ENCODE assay signal across 13 cellular contexts in genomic region chr17:39150104-39150634, GRCh38. TPM values are rescaled to one million over a fixed set of nuclear protein-coding genes. Genes with fewer than 3 reads are reported as not detected.
DNase-seq lines count a peak whose midpoint lies in the region; TF ChIP-seq lines count a peak whose summit lies in the region.
"Had no signal": no experiment of that assay in that cellular context is flagged by ENCODE, and none has a peak within 500 bp of the region (broad histone marks: within the 10 kb centered on the region; RNA-seq: fewer than 3 reads in every experiment).

No MANE protein-coding gene starts in this region.

- H3K9me3 Mint-ChIP-seq in activated naive CD4-positive, alpha-beta T cell treated with anti-CD3 and anti-CD28 coated beads, Interleukin-2, amount 10 ng/mL, durations not matched to agents 7 days and 5 days: no peaks in the 10 kb centered on the region
- peaks cover 0 to 8% (median 0%) of the 10 kb centered on the region in 3 donors for H3K9me3 Mint-ChIP-seq in IgD-negative memory B cell

- H3K4me1 ChIP-seq in neuronal stem cell (ENCODE audit: control insufficient read depth in 2 of 2, insufficient read depth in 1 of 2, low read depth in 1 of 2, low read length in 2 of 2): peaks cover 8 to 12% of the 10 kb centered on the region in 2 donors

- DNase-seq in activated naive CD4-positive, alpha-beta T cell treated with anti-CD3 and anti-CD28 coated beads, Interleukin-2, amount 10 ng/mL, durations not matched to agents 7 days and 5 days: no peak
- no peak for DNase-seq in activated naive CD4-positive, alpha-beta T cell treated with anti-CD3 and anti-CD28 coated beads, Interleukin-2, amount 50 U/mL, for 16 hours
- DNase-seq in ecto neural progenitor cell (ENCODE audit: low spot score) (peak; percentile 44), neuronal stem cell (ENCODE audit: low spot score) (no peak), GM10248 (ENCODE audit: extremely low spot score) (no peak), NCI-H69 (lab: John Stamatoyannopoulos, UW) (no peak), KG1 (lab: John Stamatoyannopoulos, UW) (no peak)
- DNase-seq: NCI-H1048, SIG-M5 had no signal

- H3K36me3 ChIP-seq in neuronal stem cell (replicated peaks in 1 of 2; ENCODE audit: control insufficient read depth in 2 of 2, insufficient read depth in 2 of 2, low read length in 2 of 2): no peaks in the 10 kb centered on the region
- H3K36me3 ChIP-seq: neutrophil had no signal

- H3K14ac ChIP-seq in neuronal stem cell (ENCODE audit: low read length): no peak overlapping the region

- H3K27me3 Mint-ChIP-seq in activated naive CD4-positive, alpha-beta T cell treated with anti-CD3 and anti-CD28 coated beads, Interleukin-2, amount 10 ng/mL, durations not matched to agents 7 days and 5 days: peaks cover 64% of the 10 kb centered on the region
- peaks cover 33% of the 10 kb centered on the region for H3K27me3 Mint-ChIP-seq in IgD-negative memory B cell

- H4K91ac ChIP-seq in neuronal stem cell (ENCODE audit: low read depth, low read length, poor library complexity): no peak overlapping the region

- H2BK120ac ChIP-seq in neuronal stem cell (ENCODE audit: low read depth, low read length): no peak overlapping the region

- no peak overlapping the region for H3K4ac ChIP-seq in neuronal stem cell (ENCODE audit: low read length)

- H3K9ac ChIP-seq in neuronal stem cell (ENCODE audit: low read depth, low read length, poor library complexity): no peak overlapping the region

- no peaks in the 10 kb centered on the region for H3K9me3 ChIP-seq in neuronal stem cell (replicated peaks in 1 of 2; ENCODE audit: control insufficient read depth in 2 of 2, insufficient read depth in 1 of 2, low read depth in 1 of 2, low read length in 2 of 2)
- H3K9me3 ChIP-seq: neutrophil had no signal

- H3K27ac ChIP-seq in neuronal stem cell (replicated peaks; ENCODE audit: low read length): no peak overlapping the region
- H3K27ac ChIP-seq: neutrophil had no signal

- CTCF ChIA-PET in activated naive CD4-positive, alpha-beta T cell treated with anti-CD3 and anti-CD28 coated beads, Interleukin-2, amount 10 ng/mL, durations not matched to agents 7 days and 5 days (lab: Charles Lee): interaction anchor here (1.2 kb wide), 1 partner anchor 167 kb away, joined by 4 read pairs; no protein-coding TSS in a partner anchor
- CTCF ChIA-PET in GM10248 (lab: Yijun Ruan, JAX): interaction anchor here (1.5 to 4.6 kb wide), 4 partner anchors 10 to 169 kb away, joined by 3 to 143 read pairs (median 8); no protein-coding TSS in a partner anchor

- no peak overlapping the region for H2BK5ac ChIP-seq in neuronal stem cell (ENCODE audit: low read length)

- H3K4me1 Mint-ChIP-seq in activated naive CD4-positive, alpha-beta T cell treated with anti-CD3 and anti-CD28 coated beads, Interleukin-2, amount 10 ng/mL, durations not matched to agents 7 days and 5 days: peaks cover 40% of the 10 kb centered on the region
- peaks cover 17 to 19% (median 17%) of the 10 kb centered on the region in 3 donors for H3K4me1 Mint-ChIP-seq in IgD-negative memory B cell

- no peak for TF ChIP-seq CTCF in GM10248 (IDR thresholded peaks at IDR 0.05; ENCODE audit: control extremely low read depth, extremely low read depth, low read depth, missing control alignments)

- H2AFZ ChIP-seq in neuronal stem cell (ENCODE audit: low read length): no peak overlapping the region

- peak overlapping the region; percentile 73 for H2AK5ac ChIP-seq in neuronal stem cell (ENCODE audit: low read depth, low read length)

- H3K27me3 ChIP-seq in neuronal stem cell (ENCODE audit: control insufficient read depth in 3 of 3, insufficient read depth in 3 of 3, low read depth in 1 of 3, low read length in 3 of 3): peaks cover 11 to 31% (median 31%) of the 10 kb centered on the region in 3 experiments

- no peak overlapping the region for H2BK15ac ChIP-seq in neuronal stem cell (ENCODE audit: low read length)

- no CpG with 5 or more reads among the region's 5 CpGs for WGBS in neuronal stem cell (ENCODE audit: extremely low coverage in 2 of 2, insufficient read length in 2 of 2, insufficient replicate concordance in 1 of 2), 2 donors

- peaks cover 9% of the 10 kb centered on the region for H3K36me3 Mint-ChIP-seq in activated naive CD4-positive, alpha-beta T cell treated with anti-CD3 and anti-CD28 coated beads, Interleukin-2, amount 10 ng/mL, durations not matched to agents 7 days and 5 days
- peaks cover 3% of the 10 kb centered on the region for H3K36me3 Mint-ChIP-seq in IgD-negative memory B cell

- no peak overlapping the region for H3K4me2 ChIP-seq in neuronal stem cell (ENCODE audit: insufficient read depth, low read length, poor library complexity, severe bottlenecking)

- H3K18ac ChIP-seq in neuronal stem cell (ENCODE audit: low read length): peak overlapping the region; percentile 48

- no peak overlapping the region for H3K27ac Mint-ChIP-seq in activated naive CD4-positive, alpha-beta T cell treated with anti-CD3 and anti-CD28 coated beads, Interleukin-2, amount 10 ng/mL, durations not matched to agents 7 days and 5 days
- H3K27ac Mint-ChIP-seq in IgD-negative memory B cell: peak overlapping the region in 2 of 3 donors; percentile 6 to 74

- H3K4me3 Mint-ChIP-seq in activated naive CD4-positive, alpha-beta T cell treated with anti-CD3 and anti-CD28 coated beads, Interleukin-2, amount 10 ng/mL, durations not matched to agents 7 days and 5 days: peak overlapping the region; percentile 71
- peak overlapping the region in 2 of 4 donors; percentile 17 to 32 for H3K4me3 Mint-ChIP-seq in IgD-negative memory B cell

- peak overlapping the region in 1 of 2 donors; percentile 16 for H3K4me3 ChIP-seq in neuronal stem cell (ENCODE audit: low read length in 2 of 2)

- peak overlapping the region; percentile 49 for H3K23ac ChIP-seq in neuronal stem cell (ENCODE audit: low read depth, low read length, poor library complexity)

- H4K8ac ChIP-seq in neuronal stem cell (ENCODE audit: low read depth, low read length): no peak overlapping the region

- H2BK12ac ChIP-seq in neuronal stem cell (ENCODE audit: low read length): no peak overlapping the region

- H3K79me1 ChIP-seq in neuronal stem cell (ENCODE audit: low read depth, low read length): peaks cover 2% of the 10 kb centered on the region

- POLR2A ChIA-PET in GM10248 (lab: Yijun Ruan, JAX): no interaction called here

RNA-seq across cellular contexts. Expression of gene PLXDC1, which starts 1.3 kb away (rescaled TPM):
- polyA plus RNA-seq in IgD-negative memory B cell: not detected
- polyA plus RNA-seq in neuronal stem cell (2013, experiment 1 of 2): 0.56 TPM
- polyA plus RNA-seq in neuronal stem cell (2013, experiment 2 of 2): 0.46 TPM

RNA-seq across cellular contexts. Expression of gene ARL5C, which starts 15.8 kb away (rescaled TPM):
- not detected for polyA plus RNA-seq in IgD-negative memory B cell
- polyA plus RNA-seq in neuronal stem cell (2013, experiment 1 of 2): not detected
- polyA plus RNA-seq in neuronal stem cell (2013, experiment 2 of 2): not detected
- polyA plus RNA-seq: AG04450, smooth muscle cell had no signal

RNA-seq across cellular contexts. Expression of gene CACNB1, which starts 47.3 kb away (rescaled TPM):
- polyA plus RNA-seq in IgD-negative memory B cell: 0.45 TPM
- polyA plus RNA-seq in neuronal stem cell (2013, experiment 1 of 2): 5.8 TPM
- 5.9 TPM for polyA plus RNA-seq in neuronal stem cell (2013, experiment 2 of 2)

RNA-seq across cellular contexts. Expression of gene RPL19, which starts 49.9 kb away (rescaled TPM):
- 3,435 TPM for polyA plus RNA-seq in IgD-negative memory B cell
- 2,934 TPM for polyA plus RNA-seq in neuronal stem cell (2013, experiment 1 of 2)
- 2,874 TPM for polyA plus RNA-seq in neuronal stem cell (2013, experiment 2 of 2)
